ENCODE assay signal across 21 cellular contexts in the genomic region with DNA sequence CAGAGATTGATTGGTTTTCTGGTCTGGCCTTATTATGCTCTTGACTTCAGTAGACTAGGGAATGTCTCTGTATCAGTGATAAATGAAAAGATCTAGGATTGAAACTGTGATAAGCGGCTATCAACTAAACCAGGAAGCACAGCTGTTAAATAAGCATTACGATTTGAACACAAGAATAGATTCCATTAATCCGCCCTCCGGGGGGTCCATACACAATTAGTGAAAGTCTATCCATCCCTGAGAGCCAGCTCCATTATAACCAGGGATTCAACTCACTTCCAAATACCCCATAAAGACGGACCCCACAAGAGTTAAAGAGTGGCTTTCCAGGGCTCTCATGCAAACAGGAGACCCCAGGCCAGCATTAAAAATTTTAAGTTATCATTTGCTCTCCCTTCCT.
A peak's percentile ranks its signal among the peaks of the same experiment; 100 is the strongest.
DNase-seq lines count a peak whose midpoint lies in the region; ATAC-seq, FAIRE-seq and TF ChIP-seq lines count a peak whose summit lies in the region.
"Had no signal": no experiment of that assay in that cellular context is flagged by ENCODE, and none has a peak within 500 bp of the region (broad histone marks: within the 10 kb centered on the region; RNA-seq: fewer than 3 reads in every experiment).

No MANE protein-coding gene starts in this region.

- ATAC-seq in GM19467 (IDR thresholded peaks at IDR 0.05; ENCODE audit: unreplicated experiment), result no peak
- ATAC-seq: CD8-positive, alpha-beta T cell had no signal

- FAIRE-seq in GM12891 (lab: Jason Lieb, UNC), result no peak
- FAIRE-seq: GM19239, H54, HTR-8/SVneo had no signal

- peak in 2 of 3 experiments; percentile 32 to 75 for DNase-seq in NCI-H1417 (lab: John Stamatoyannopoulos, UW)
- no peak for DNase-seq in NCI-H1417 treated with DMSO at 0.1 percent for 48 hours (lab: John Stamatoyannopoulos, UW)
- peak; percentile 44 for DNase-seq in NCI-H146 treated with DMSO at 0.1 percent for 48 hours (lab: John Stamatoyannopoulos, UW; ENCODE audit: unreplicated experiment)
- peak; percentile 56 for DNase-seq in NCI-H748 treated with DMSO at 0.1 percent for 48 hours (lab: John Stamatoyannopoulos, UW)
- DNase-seq in retina, result peak; percentile 18
- no peak for DNase-seq in GM12891 (ENCODE audit: insufficient read length, low spot score)
- DNase-seq in iPS-NIHi11 (ENCODE audit: low spot score), result no peak
- DNase-seq: AML-193; C1 segment of cervical spinal cord; CD8-positive, alpha-beta T cell; GDM1; IMR-90; NCI-H1105 treated with DMSO at 0.1 percent for 48 hours; NCI-H2029; NCI-H2171; NCI-H446; Right ventricle myocardium superior had no signal

- no peak for TF ChIP-seq POLR2A in GM12891 (IDR thresholded peaks at IDR 0.05; ENCODE audit: low read depth, low read length)

TF ChIP-seq in GM12891, 5 proteins besides CTCF, POLR2A, EP300 and RAD21:
- TF ChIP-seq POLR2AphosphoS5 (IDR thresholded peaks at IDR 0.05; ENCODE audit: low read depth, low read length), result no peak
- TF ChIP-seq TAF1 (IDR thresholded peaks at IDR 0.05; ENCODE audit: low read depth, low read length), result no peak
- TF ChIP-seq POU2F2 (IDR thresholded peaks at IDR 0.05; ENCODE audit: low read depth, low read length), result no peak

Comparison
In these comparisons a context has a peak if more than half of its experiments do, and no peak if none do; other contexts are left out.
1. DNase-seq: peak in NCI-H1417 (2 of 3), NCI-H146 treated with DMSO at 0.1 percent for 48 hours (single experiment), NCI-H748 treated with DMSO at 0.1 percent for 48 hours (single experiment) and retina (single experiment); none in NCI-H1417 treated with DMSO at 0.1 percent for 48 hours (single experiment), GM12891 (single experiment) and iPS-NIHi11 (single experiment).